Comparison of ENCODE assay signal across 14 cellular contexts in genomic region chr3:6680119-6680806, GRCh38.
DNase-seq lines count a peak whose midpoint lies in the region; ATAC-seq and TF ChIP-seq lines count a peak whose summit lies in the region.
"Had no signal": no experiment of that assay in that cellular context is flagged by ENCODE, and none has a peak within 500 bp of the region (broad histone marks: within the 10 kb centered on the region; RNA-seq: fewer than 3 reads in every experiment).

No MANE protein-coding gene starts in this region.

- DNase-seq in GM12864 (ENCODE audit: low read depth) (peak; percentile 31), hypothalamus (lab: John Stamatoyannopoulos, UW) (no peak), erythroblast (lab: John Stamatoyannopoulos, UW) (no peak), spleen (no peak), esophagus squamous epithelium (lab: John Stamatoyannopoulos, UW) (no peak)
- DNase-seq: activated CD8-positive, alpha-beta memory T cell treated with anti-CD3 and anti-CD28 coated beads, Interleukin-2, amount 50 U/mL, for 48 hours; effector CD4-positive, alpha-beta T cell; Karpas-422; lower lobe of right lung; NCI-H446; occipital lobe had no signal

- no peaks in the 10 kb centered on the region for H3K27me3 ChIP-seq in spleen (replicated peaks in 1 of 7)
- no peaks in the 10 kb centered on the region for H3K27me3 ChIP-seq in esophagus squamous epithelium

- H3K4me3 ChIP-seq in GM12864 (ENCODE audit: low read depth, low read length) (no peak overlapping the region), spleen (no peak overlapping the region), esophagus squamous epithelium (no peak overlapping the region)
- H3K4me3 ChIP-seq: lower lobe of right lung had no signal

- TF ChIP-seq POLR2A in erythroblast (IDR thresholded peaks at IDR 0.05; ENCODE audit: low read length) (no peak), spleen (IDR thresholded peaks at IDR 0.05) (no peak), esophagus squamous epithelium (IDR thresholded peaks at IDR 0.05) (no peak)

- no peak for TF ChIP-seq CTCF in GM12864 (IDR thresholded peaks at IDR 0.05; ENCODE audit: low read depth, low read length, missing control alignments)
- no peak for TF ChIP-seq CTCF in spleen (IDR thresholded peaks at IDR 0.05 in 8 of 11, conservative IDR thresholded peaks at IDR 0.05 in 3 of 11)
- no peak for TF ChIP-seq CTCF in esophagus squamous epithelium (IDR thresholded peaks at IDR 0.05)

- H3K4me1 ChIP-seq in spleen (no peaks in the 10 kb centered on the region), esophagus squamous epithelium (no peaks in the 10 kb centered on the region)
- H3K4me1 ChIP-seq: lower lobe of right lung had no signal

- ATAC-seq in GM19324 (IDR thresholded peaks at IDR 0.05; ENCODE audit: low FRiP score, unreplicated experiment) (peak; percentile 87), HG02610 (IDR thresholded peaks at IDR 0.05; ENCODE audit: unreplicated experiment) (peak; percentile 83), HG03354 (IDR thresholded peaks at IDR 0.05; ENCODE audit: poor library complexity, severe bottlenecking, unreplicated experiment) (peak; percentile 96)
- ATAC-seq: lower lobe of right lung had no signal

- intact Hi-C loops in spleen (cut with DNase I; ENCODE audit: low total_unique reads) (no loop called here), esophagus squamous epithelium (cut with DNase I) (no loop called here)

- no peaks in the 10 kb centered on the region for H3K36me3 ChIP-seq in spleen
- H3K36me3 ChIP-seq in esophagus squamous epithelium: no peaks in the 10 kb centered on the region
- H3K36me3 ChIP-seq: lower lobe of right lung had no signal

- WGBS in spleen, 5 donors: 52 to 87% (median 77%) methylated on average over 3 of the region's 3 CpGs
- 61 to 83% methylated on average over 3 of the region's 3 CpGs for WGBS in esophagus squamous epithelium, 2 donors

- H3K9me3 ChIP-seq in spleen (no peaks in the 10 kb centered on the region), esophagus squamous epithelium (no peaks in the 10 kb centered on the region)
- H3K9me3 ChIP-seq: lower lobe of right lung had no signal

- H3K27ac ChIP-seq in spleen (no peak overlapping the region), esophagus squamous epithelium (no peak overlapping the region)
- H3K27ac ChIP-seq: lower lobe of right lung had no signal
